ENCODE assay signal across 1 cellular context in the genomic region with DNA sequence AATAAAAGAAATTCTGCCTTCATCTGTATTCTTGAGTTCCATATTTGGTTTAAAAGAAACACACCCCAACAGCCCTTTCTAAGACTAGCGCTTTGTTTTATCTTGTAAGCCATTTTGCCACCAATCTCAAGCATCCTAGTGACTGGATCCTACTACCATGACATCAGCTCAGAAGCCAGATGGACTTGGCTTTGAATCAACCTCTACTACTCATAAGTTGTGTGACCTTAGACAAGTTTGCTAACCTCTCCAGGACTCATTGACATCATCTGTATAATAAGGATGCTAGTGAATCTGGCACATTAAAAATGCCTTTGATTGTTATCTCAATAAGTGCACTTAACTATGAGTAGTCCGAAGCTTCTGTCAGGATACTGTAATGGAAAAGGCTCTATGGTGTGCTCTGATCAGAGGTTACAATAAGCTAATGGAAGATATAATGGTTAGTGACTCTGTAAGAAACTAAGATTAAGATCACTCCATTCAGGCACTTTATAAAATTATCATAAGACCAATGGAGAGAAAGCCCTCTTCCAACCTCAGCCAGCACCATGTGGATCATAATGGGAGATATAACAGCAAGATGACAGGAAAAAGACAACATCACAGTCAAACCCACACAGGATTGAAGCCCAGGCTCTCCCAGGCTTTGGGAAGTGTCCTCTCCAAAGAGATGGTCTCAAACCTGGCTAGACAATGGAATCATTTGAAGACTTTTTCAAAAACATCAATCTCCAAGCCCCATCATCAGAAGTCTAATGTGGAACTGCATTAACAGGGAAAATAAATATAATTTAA.
TF ChIP-seq lines count a peak whose summit lies in the region.

No MANE protein-coding gene starts in this region.

TF ChIP-seq in SK-N-SH, 30 proteins besides CTCF, POLR2A, EP300 and RAD21 (continued from another document):
- TF ChIP-seq, protein P1, sequence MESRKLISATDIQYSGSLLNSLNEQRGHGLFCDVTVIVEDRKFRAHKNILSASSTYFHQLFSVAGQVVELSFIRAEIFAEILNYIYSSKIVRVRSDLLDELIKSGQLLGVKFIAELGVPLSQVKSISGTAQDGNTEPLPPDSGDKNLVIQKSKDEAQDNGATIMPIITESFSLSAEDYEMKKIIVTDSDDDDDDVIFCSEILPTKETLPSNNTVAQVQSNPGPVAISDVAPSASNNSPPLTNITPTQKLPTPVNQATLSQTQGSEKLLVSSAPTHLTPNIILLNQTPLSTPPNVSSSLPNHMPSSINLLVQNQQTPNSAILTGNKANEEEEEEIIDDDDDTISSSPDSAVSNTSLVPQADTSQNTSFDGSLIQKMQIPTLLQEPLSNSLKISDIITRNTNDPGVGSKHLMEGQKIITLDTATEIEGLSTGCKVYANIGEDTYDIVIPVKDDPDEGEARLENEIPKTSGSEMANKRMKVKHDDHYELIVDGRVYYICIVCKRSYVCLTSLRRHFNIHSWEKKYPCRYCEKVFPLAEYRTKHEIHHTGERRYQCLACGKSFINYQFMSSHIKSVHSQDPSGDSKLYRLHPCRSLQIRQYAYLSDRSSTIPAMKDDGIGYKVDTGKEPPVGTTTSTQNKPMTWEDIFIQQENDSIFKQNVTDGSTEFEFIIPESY (IDR thresholded peaks at IDR 0.05; ENCODE audit: borderline replicate concordance, low read depth), result peak; percentile 37; the same call in 1 of the 2 replicates
- peak; percentile 89; the same call in 1 of the 2 replicates for TF ChIP-seq FOXM1 (IDR thresholded peaks at IDR 0.05; ENCODE audit: low read depth)
- no peak for TF ChIP-seq YY1 (IDR thresholded peaks at IDR 0.05; ENCODE audit: low read depth)
- TF ChIP-seq, protein P2, sequence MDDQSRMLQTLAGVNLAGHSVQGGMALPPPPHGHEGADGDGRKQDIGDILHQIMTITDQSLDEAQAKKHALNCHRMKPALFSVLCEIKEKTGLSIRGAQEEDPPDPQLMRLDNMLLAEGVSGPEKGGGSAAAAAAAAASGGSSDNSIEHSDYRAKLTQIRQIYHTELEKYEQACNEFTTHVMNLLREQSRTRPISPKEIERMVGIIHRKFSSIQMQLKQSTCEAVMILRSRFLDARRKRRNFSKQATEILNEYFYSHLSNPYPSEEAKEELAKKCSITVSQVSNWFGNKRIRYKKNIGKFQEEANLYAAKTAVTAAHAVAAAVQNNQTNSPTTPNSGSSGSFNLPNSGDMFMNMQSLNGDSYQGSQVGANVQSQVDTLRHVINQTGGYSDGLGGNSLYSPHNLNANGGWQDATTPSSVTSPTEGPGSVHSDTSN (IDR thresholded peaks at IDR 0.05), result peak; percentile 86
- peak; percentile 61 for TF ChIP-seq POLR2AphosphoS5 (IDR thresholded peaks at IDR 0.05; ENCODE audit: low read depth, low read length)
- no peak for TF ChIP-seq CHD2 (IDR thresholded peaks at IDR 0.05; ENCODE audit: low read length, partially characterized antibody)
- TF ChIP-seq RXRA (IDR thresholded peaks at IDR 0.05; ENCODE audit: borderline replicate concordance, low read depth), result peak; percentile 75; the same call in 1 of the 2 replicates
- no peak for TF ChIP-seq EZH2phosphoT487 (IDR thresholded peaks at IDR 0.05; ENCODE audit: borderline replicate concordance, low read depth)
- peak; percentile 47 for TF ChIP-seq FOSL2 (IDR thresholded peaks at IDR 0.05; ENCODE audit: borderline replicate concordance, low read depth)
- TF ChIP-seq FOXJ3 (CRISPR knock-in tag; IDR thresholded peaks at IDR 0.05), result no peak
- TF ChIP-seq, protein P3, sequence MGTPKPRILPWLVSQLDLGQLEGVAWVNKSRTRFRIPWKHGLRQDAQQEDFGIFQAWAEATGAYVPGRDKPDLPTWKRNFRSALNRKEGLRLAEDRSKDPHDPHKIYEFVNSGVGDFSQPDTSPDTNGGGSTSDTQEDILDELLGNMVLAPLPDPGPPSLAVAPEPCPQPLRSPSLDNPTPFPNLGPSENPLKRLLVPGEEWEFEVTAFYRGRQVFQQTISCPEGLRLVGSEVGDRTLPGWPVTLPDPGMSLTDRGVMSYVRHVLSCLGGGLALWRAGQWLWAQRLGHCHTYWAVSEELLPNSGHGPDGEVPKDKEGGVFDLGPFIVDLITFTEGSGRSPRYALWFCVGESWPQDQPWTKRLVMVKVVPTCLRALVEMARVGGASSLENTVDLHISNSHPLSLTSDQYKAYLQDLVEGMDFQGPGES (IDR thresholded peaks at IDR 0.05; ENCODE audit: low read depth, low read length), result no peak
- TF ChIP-seq JUND (IDR thresholded peaks at IDR 0.05), result peak; percentile 78
- TF ChIP-seq SMC3 (IDR thresholded peaks at IDR 0.05; ENCODE audit: low read depth, low read length), result no peak
- peak; percentile 90 for TF ChIP-seq TCF12 (IDR thresholded peaks at IDR 0.05)
- TF ChIP-seq MEF2A (IDR thresholded peaks at IDR 0.05; ENCODE audit: borderline replicate concordance, low read depth), result 0 out of 2 replicates have a peak, but pooled peaks have one; percentile 17
- no peak for TF ChIP-seq MXI1 (IDR thresholded peaks at IDR 0.05; ENCODE audit: low read depth, low read length)
- TF ChIP-seq NFIC (IDR thresholded peaks at IDR 0.05; ENCODE audit: borderline replicate concordance), result peak; percentile 84
- 0 out of 2 replicates have a peak, but pooled peaks have one; percentile 24 for TF ChIP-seq TAF1 (IDR thresholded peaks at IDR 0.05; ENCODE audit: borderline replicate concordance, low read depth, low read length)
- peak; percentile 91 for TF ChIP-seq TEAD4 (IDR thresholded peaks at IDR 0.05; ENCODE audit: borderline replicate concordance, insufficient read depth)
